In genomic region chr17:44012874-44013273, GRCh38 we compare ENCODE assay signal across 24 cellular contexts. TPM values are rescaled to one million over a fixed set of nuclear protein-coding genes. Genes with fewer than 3 reads are reported as not detected.
DNase-seq lines count a peak whose midpoint lies in the region; ATAC-seq and TF ChIP-seq lines count a peak whose summit lies in the region.
"Had no signal": no experiment of that assay in that cellular context is flagged by ENCODE, and none has a peak within 500 bp of the region (broad histone marks: within the 10 kb centered on the region; RNA-seq: fewer than 3 reads in every experiment).

No MANE protein-coding gene starts in this region.

- no peaks in the 10 kb centered on the region for H3K9me3 Mint-ChIP-seq in T-helper 2 cell treated with Interferon-gamma antibody and Interleukin-4, amounts not matched to agents 5 μg/mL and 100 μg/mL, for 36 hours
- H3K9me3 Mint-ChIP-seq in activated B cell treated with CpG ODN at 0.5 μM for 24 hours, result no peaks in the 10 kb centered on the region
- peaks cover 0 to 4% (median 0%) of the 10 kb centered on the region in 11 donors for H3K9me3 Mint-ChIP-seq in naive thymus-derived CD4-positive, alpha-beta T cell

- ATAC-seq in activated B cell treated with CpG ODN at 0.5 μM for 24 hours (ENCODE audit: low read depth) (no peak), HG02623 (IDR thresholded peaks at IDR 0.05; ENCODE audit: unreplicated experiment) (no peak), HG03457 (IDR thresholded peaks at IDR 0.05; ENCODE audit: unreplicated experiment) (no peak)
- no peak for ATAC-seq in naive thymus-derived CD4-positive, alpha-beta T cell
- ATAC-seq: esophagus mucosa, gastroesophageal sphincter had no signal

- peaks cover 7% of the 10 kb centered on the region for H3K36me3 Mint-ChIP-seq in T-helper 2 cell treated with Interferon-gamma antibody and Interleukin-4, amounts not matched to agents 5 μg/mL and 100 μg/mL, for 36 hours (ENCODE audit: low read depth)
- H3K36me3 Mint-ChIP-seq in activated B cell treated with CpG ODN at 0.5 μM for 24 hours (ENCODE audit: low read depth), result peaks cover 16% of the 10 kb centered on the region
- peaks cover 7 to 13% (median 9%) of the 10 kb centered on the region in 5 donors for H3K36me3 Mint-ChIP-seq in naive thymus-derived CD4-positive, alpha-beta T cell

- no peak for DNase-seq in T-helper 2 cell treated with Interferon-gamma antibody and Interleukin-4, amounts not matched to agents 5 μg/mL and 100 μg/mL, for 36 hours (ENCODE audit: low spot score)
- DNase-seq in T-helper 2 cell (no peak), BE2C (no peak), activated B cell treated with CpG ODN at 0.5 μM for 24 hours (no peak), SW480 (ENCODE audit: low spot score) (no peak)
- DNase-seq in naive thymus-derived CD4-positive, alpha-beta T cell, result no peak
- DNase-seq: 8988T; activated effector memory CD4-positive, alpha-beta T cell treated with Interleukin-2 at 50 U/mL for 16 hours; aorta; effector CD4-positive, alpha-beta T cell; NCI-H1105 treated with DMSO at 0.1 percent for 48 hours; NCI-H2081 treated with DMSO at 0.1 percent for 48 hours; nucleus accumbens; stimulated activated naive CD4-positive, alpha-beta T cell had no signal

- intact Hi-C loops in activated B cell treated with CpG ODN at 0.5 μM for 24 hours (cut with micrococcal nuclease), result loop anchor here (10.0 kb wide), 1 partner anchor 492 kb away; the partner anchor contains the start of gene GPATCH8
- intact Hi-C loops in naive thymus-derived CD4-positive, alpha-beta T cell (cut with micrococcal nuclease), result loop anchor here (10.0 kb wide), 3 partner anchors 172 to 528 kb away; partner anchors contain the start of genes DHX8 (in 2 of the 2), GPATCH8 (in 1 of the 2) and TMUB2 (in 1 of the 2)

- peaks cover 31% of the 10 kb centered on the region for H3K4me1 ChIP-seq in BE2C
- H3K4me1 ChIP-seq in naive thymus-derived CD4-positive, alpha-beta T cell (ENCODE audit: control insufficient read depth in 2 of 2, insufficient read depth in 2 of 2, low read length in 2 of 2), result peaks cover 10 to 18% of the 10 kb centered on the region in 2 donors

- no peaks in the 10 kb centered on the region for H3K27me3 Mint-ChIP-seq in T-helper 2 cell treated with Interferon-gamma antibody and Interleukin-4, amounts not matched to agents 5 μg/mL and 100 μg/mL, for 36 hours (ENCODE audit: low read depth)
- no peaks in the 10 kb centered on the region for H3K27me3 Mint-ChIP-seq in activated B cell treated with CpG ODN at 0.5 μM for 24 hours
- peaks cover 0 to 13% (median 0%) of the 10 kb centered on the region in 5 donors for H3K27me3 Mint-ChIP-seq in naive thymus-derived CD4-positive, alpha-beta T cell

- no peak overlapping the region for H3K27ac Mint-ChIP-seq in T-helper 2 cell treated with Interferon-gamma antibody and Interleukin-4, amounts not matched to agents 5 μg/mL and 100 μg/mL, for 36 hours
- H3K27ac Mint-ChIP-seq in activated B cell treated with CpG ODN at 0.5 μM for 24 hours, result no peak overlapping the region
- no peak overlapping the region for H3K27ac Mint-ChIP-seq in naive thymus-derived CD4-positive, alpha-beta T cell

- peaks cover 18% of the 10 kb centered on the region for H3K4me1 Mint-ChIP-seq in T-helper 2 cell treated with Interferon-gamma antibody and Interleukin-4, amounts not matched to agents 5 μg/mL and 100 μg/mL, for 36 hours (ENCODE audit: low read depth)
- peaks cover 20% of the 10 kb centered on the region for H3K4me1 Mint-ChIP-seq in activated B cell treated with CpG ODN at 0.5 μM for 24 hours
- peaks cover 14 to 30% (median 19%) of the 10 kb centered on the region in 7 donors for H3K4me1 Mint-ChIP-seq in naive thymus-derived CD4-positive, alpha-beta T cell

- POLR2A ChIA-PET in activated B cell treated with CpG ODN at 0.5 μM for 24 hours (lab: Charles Lee), result no interaction called here
- POLR2A ChIA-PET in naive thymus-derived CD4-positive, alpha-beta T cell (lab: Charles Lee), result interaction anchor here (1.4 kb wide), 1 partner anchor 10 kb away, joined by 3 read pairs; no protein-coding TSS in a partner anchor

- H3K4me3 ChIP-seq in BE2C (ENCODE audit: low read depth, low read length), result peak overlapping the region; percentile 15; the same call in 1 of the 2 replicates
- H3K4me3 ChIP-seq in naive thymus-derived CD4-positive, alpha-beta T cell (ENCODE audit: low read length), result no peak overlapping the region
- H3K4me3 ChIP-seq: gastroesophageal sphincter, tibial nerve had no signal

- peaks cover 17% of the 10 kb centered on the region for H3K36me3 ChIP-seq in BE2C
- peaks cover 0 to 12% (median 0%) of the 10 kb centered on the region in 3 experiments for H3K36me3 ChIP-seq in naive thymus-derived CD4-positive, alpha-beta T cell (ENCODE audit: control insufficient read depth in 2 of 3, insufficient read depth in 3 of 3, low read length in 3 of 3)

- TF ChIP-seq CTCF in BE2C (IDR thresholded peaks at IDR 0.05; ENCODE audit: low read depth, low read length) (no peak), activated B cell treated with CpG ODN at 0.5 μM for 24 hours (IDR thresholded peaks at IDR 0.05) (no peak)

- CTCF ChIA-PET in activated B cell treated with CpG ODN at 0.5 μM for 24 hours (lab: Charles Lee), result no interaction called here
- CTCF ChIA-PET in naive thymus-derived CD4-positive, alpha-beta T cell (lab: Charles Lee), result interaction anchor here (0.6 kb wide), 1 partner anchor 84 kb away, joined by 3 read pairs; no protein-coding TSS in a partner anchor

- H3K27ac ChIP-seq in naive thymus-derived CD4-positive, alpha-beta T cell (ENCODE audit: low read depth, low read length), result no peak overlapping the region
- H3K27ac ChIP-seq: gastroesophageal sphincter, tibial nerve had no signal

- peak overlapping the region; percentile 100 for H3K4me3 Mint-ChIP-seq in T-helper 2 cell treated with Interferon-gamma antibody and Interleukin-4, amounts not matched to agents 5 μg/mL and 100 μg/mL, for 36 hours
- H3K4me3 Mint-ChIP-seq in activated B cell treated with CpG ODN at 0.5 μM for 24 hours, result peak overlapping the region; percentile 38
- peak overlapping the region in 8 of 10 donors; percentile 25 to 95 (median 55) for H3K4me3 Mint-ChIP-seq in naive thymus-derived CD4-positive, alpha-beta T cell

- H3K9me3 ChIP-seq in BE2C, result no peaks in the 10 kb centered on the region
- H3K9me3 ChIP-seq in naive thymus-derived CD4-positive, alpha-beta T cell (ENCODE audit: control insufficient read depth in 2 of 3, low read length in 3 of 3), result no peaks in the 10 kb centered on the region
- H3K9me3 ChIP-seq: gastroesophageal sphincter, tibial nerve had no signal

- no peaks in the 10 kb centered on the region for H3K27me3 ChIP-seq in BE2C
- H3K27me3 ChIP-seq in naive thymus-derived CD4-positive, alpha-beta T cell (ENCODE audit: control insufficient read depth in 2 of 2, insufficient read depth in 2 of 2, low read length in 2 of 2), result no peaks in the 10 kb centered on the region
- H3K27me3 ChIP-seq: gastroesophageal sphincter had no signal

RNA-seq across cellular contexts. Expression of gene TMEM101, which starts 1.9 kb away (rescaled TPM):
- 67.5 TPM for polyA plus RNA-seq in BE2C (2012; ENCODE audit: insufficient read depth, insufficient read length, low read depth)
- total RNA-seq in activated B cell treated with CpG ODN at 0.5 μM for 24 hours, result 23.0 and 24.6 TPM in 2 replicates
- 10 to 100 TPM; 12.1 to 32.0 (median 30.5) TPM for total RNA-seq in naive thymus-derived CD4-positive, alpha-beta T cell
- polyA plus RNA-seq in naive thymus-derived CD4-positive, alpha-beta T cell, result 10 to 100 TPM; 33.8 to 36.0 TPM

RNA-seq across cellular contexts. Expression of gene NAGS, which starts 8.5 kb away (rescaled TPM):
- 0.86 TPM for polyA plus RNA-seq in BE2C (2012; ENCODE audit: insufficient read depth, insufficient read length, low read depth)
- 1.0 and 1.2 TPM in 2 replicates for total RNA-seq in activated B cell treated with CpG ODN at 0.5 μM for 24 hours
- total RNA-seq in naive thymus-derived CD4-positive, alpha-beta T cell, result 1 to 10 TPM in 2 of 5 experiments, under 1 TPM in 3; 0.19 to 1.9 (median 0.20) TPM
- polyA plus RNA-seq in naive thymus-derived CD4-positive, alpha-beta T cell, result 1 to 10 TPM in 1 of 2 donors, under 1 TPM in 1; 0.41 to 2.6 TPM

RNA-seq across cellular contexts. Expression of gene LSM12, which starts 53.6 kb away (rescaled TPM):
- 48.8 TPM for polyA plus RNA-seq in BE2C (2012; ENCODE audit: insufficient read depth, insufficient read length, low read depth)
- total RNA-seq in activated B cell treated with CpG ODN at 0.5 μM for 24 hours, result 57.3 and 68.7 TPM in 2 replicates
- total RNA-seq in naive thymus-derived CD4-positive, alpha-beta T cell, result 10 to 100 TPM; 29.3 to 67.9 (median 33.2) TPM
- polyA plus RNA-seq in naive thymus-derived CD4-positive, alpha-beta T cell, result 10 to 100 TPM; 69.5 to 72.5 TPM

RNA-seq across cellular contexts. Expression of gene G6PC3, which starts 57.7 kb away (rescaled TPM):
- polyA plus RNA-seq in BE2C (2012; ENCODE audit: insufficient read depth, insufficient read length, low read depth), result 92.3 TPM
- 30.9 and 35.2 TPM in 2 replicates for total RNA-seq in activated B cell treated with CpG ODN at 0.5 μM for 24 hours
- 10 to 100 TPM in 4 of 5 experiments, 1 to 10 TPM in 1; 9.4 to 25.8 (median 13.9) TPM for total RNA-seq in naive thymus-derived CD4-positive, alpha-beta T cell
- 10 to 100 TPM; 18.3 to 18.5 TPM for polyA plus RNA-seq in naive thymus-derived CD4-positive, alpha-beta T cell

RNA-seq across cellular contexts. Expression of gene PYY, which starts 59.1 kb away (rescaled TPM):
- 4.2 TPM for polyA plus RNA-seq in BE2C (2012; ENCODE audit: insufficient read depth, insufficient read length, low read depth)
- not detected in 2 replicates for total RNA-seq in activated B cell treated with CpG ODN at 0.5 μM for 24 hours
- not detected for total RNA-seq in naive thymus-derived CD4-positive, alpha-beta T cell
- polyA plus RNA-seq in naive thymus-derived CD4-positive, alpha-beta T cell, result not detected
- total RNA-seq: activated CD8-positive, alpha-beta memory T cell treated with anti-CD3 and anti-CD28 coated beads for 36 hours; aorta; cerebellum; esophagus mucosa; gastroesophageal sphincter; mesenteric fat pad; NCI-H460; right cardiac atrium had no signal
- polyA plus RNA-seq: right cardiac atrium had no signal

Comparison
In these comparisons a context has a peak if more than half of its experiments do, and no peak if none do; other contexts are left out.
1. H3K4me3 Mint-ChIP-seq: peak in every context shown above with its lines; median percentile 100 in T-helper 2 cell treated with Interferon-gamma antibody and Interleukin-4, amounts not matched to agents 5 μg/mL and 100 μg/mL, for 36 hours; 55 in naive thymus-derived CD4-positive, alpha-beta T cell; 38 in activated B cell treated with CpG ODN at 0.5 μM for 24 hours.